ENCODE assay signal across 1 cellular context in genomic region chr1:94044290-94044790, GRCh38.
TF ChIP-seq lines count a peak whose summit lies in the region.

No MANE protein-coding gene starts in this region.

TF ChIP-seq in HepG2, 621 proteins besides CTCF, POLR2A, EP300 and RAD21 (continued from another document and continues in another):
- TF ChIP-seq PATZ1 (CRISPR knock-in tag; IDR thresholded peaks at IDR 0.05): peak; percentile 14; the same call in 1 of the 2 replicates
- peak; percentile 60; the same call in 1 of the 2 replicates for TF ChIP-seq HDAC1 (CRISPR knock-in tag; IDR thresholded peaks at IDR 0.05)
- no peak for TF ChIP-seq ZNF558 (CRISPR knock-in tag; IDR thresholded peaks at IDR 0.05; ENCODE audit: borderline replicate concordance)
- TF ChIP-seq XRCC5 (optimal IDR thresholded peaks at IDR 0.05; ENCODE audit: low read length): peak; percentile 61
- TF ChIP-seq ZNF280D (CRISPR knock-in tag; IDR thresholded peaks at IDR 0.05): no peak
- 0 out of 2 replicates have a peak, but pooled peaks have one; percentile 52 for TF ChIP-seq GATAD2A (CRISPR knock-in tag; IDR thresholded peaks at IDR 0.05)
- TF ChIP-seq IRF9 (CRISPR knock-in tag; IDR thresholded peaks at IDR 0.05; ENCODE audit: borderline replicate concordance): peak; percentile 62; the same call in 1 of the 2 replicates
- TF ChIP-seq ZNF746 (CRISPR knock-in tag; IDR thresholded peaks at IDR 0.05): 0 out of 2 replicates have a peak, but pooled peaks have one; percentile 43
- TF ChIP-seq KMT2B (CRISPR knock-in tag; IDR thresholded peaks at IDR 0.05): peak; percentile 68; the same call in 1 of the 2 replicates
- TF ChIP-seq MTA1 (CRISPR knock-in tag; IDR thresholded peaks at IDR 0.05; ENCODE audit: borderline replicate concordance): no peak
- 0 out of 2 replicates have a peak, but pooled peaks have one; percentile 56 for TF ChIP-seq ZNF619 (CRISPR knock-in tag; IDR thresholded peaks at IDR 0.05)
- peak; percentile 37; the same call in 1 of the 2 replicates for TF ChIP-seq THAP9 (CRISPR knock-in tag; IDR thresholded peaks at IDR 0.05; ENCODE audit: borderline replicate concordance)
- TF ChIP-seq RXRB (CRISPR knock-in tag; IDR thresholded peaks at IDR 0.05; ENCODE audit: borderline replicate concordance): no peak
- TF ChIP-seq ZNF710 (CRISPR knock-in tag; IDR thresholded peaks at IDR 0.05; ENCODE audit: borderline replicate concordance): peak; percentile 53; the same call in 1 of the 2 replicates
- peak; percentile 37; the same call in 1 of the 2 replicates for TF ChIP-seq KDM2A (CRISPR knock-in tag; IDR thresholded peaks at IDR 0.05; ENCODE audit: borderline replicate concordance, low read depth)
- no peak for TF ChIP-seq KIAA2018 (CRISPR knock-in tag; IDR thresholded peaks at IDR 0.05; ENCODE audit: borderline replicate concordance)
- TF ChIP-seq ARID2 (CRISPR knock-in tag; IDR thresholded peaks at IDR 0.05; ENCODE audit: borderline replicate concordance): no peak
- peak; percentile 38; the same call in 1 of the 2 replicates for TF ChIP-seq SOX5 (CRISPR knock-in tag; IDR thresholded peaks at IDR 0.05; ENCODE audit: borderline replicate concordance)
- peak; percentile 47; the same call in 1 of the 2 replicates for TF ChIP-seq TGIF2 (CRISPR knock-in tag; IDR thresholded peaks at IDR 0.05)
- TF ChIP-seq ZNF281 (CRISPR knock-in tag; IDR thresholded peaks at IDR 0.05; ENCODE audit: borderline replicate concordance): peak; percentile 67; the same call in 1 of the 2 replicates
- TF ChIP-seq ESRRA (CRISPR knock-in tag; IDR thresholded peaks at IDR 0.05; ENCODE audit: low read depth): 0 out of 2 replicates have a peak, but pooled peaks have one; percentile 37
- TF ChIP-seq ZNF263 (CRISPR knock-in tag; IDR thresholded peaks at IDR 0.05): peak; percentile 82
- TF ChIP-seq CBX1 (IDR thresholded peaks at IDR 0.05; ENCODE audit: low read depth): peak; percentile 59
- peak; percentile 50 for TF ChIP-seq NR2F6 (IDR thresholded peaks at IDR 0.05)
- peak; percentile 31; the same call in 1 of the 2 replicates for TF ChIP-seq NR2F6 (CRISPR knock-in tag; IDR thresholded peaks at IDR 0.05)
- peak; percentile 63; the same call in 1 of the 2 replicates for TF ChIP-seq HDAC2 (CRISPR knock-in tag; IDR thresholded peaks at IDR 0.05)
- no peak for TF ChIP-seq TEAD3 (CRISPR knock-in tag; optimal IDR thresholded peaks at IDR 0.05; ENCODE audit: borderline replicate concordance)
- no peak for TF ChIP-seq TFE3 (CRISPR knock-in tag; IDR thresholded peaks at IDR 0.05)
